ENCODE assay signal across 25 cellular contexts in genomic region chr19:56272448-56272847, GRCh38. TPM values are rescaled to one million over a fixed set of nuclear protein-coding genes. Genes with fewer than 3 reads are reported as not detected.
"Had no signal": no experiment of that assay in that cellular context is flagged by ENCODE, and none has a peak within 500 bp of the region (broad histone marks: within the 10 kb centered on the region; RNA-seq: fewer than 3 reads in every experiment).

TSS of gene EDDM13 (plus strand) at chr19:56272748. CDS start at chr19:56272835, 87 bp downstream.

- H3K4me1 ChIP-seq: body of pancreas, esophagus squamous epithelium, gastrocnemius medialis, right lobe of liver, testis, vagina had no signal

- H3K9me3 ChIP-seq: body of pancreas, esophagus squamous epithelium, gastrocnemius medialis, right lobe of liver, testis, vagina had no signal

- ATAC-seq: activated CD4-positive, CD25-positive, alpha-beta regulatory T cell treated with anti-CD3 and anti-CD28 coated beads, Interleukin-2, amount 50 U/mL, for 24 hours; activated naive CD8-positive, alpha-beta T cell treated with anti-CD3 and anti-CD28 coated beads, Interleukin-2, amount 50 U/mL, for 24 hours; body of pancreas; effector memory CD8-positive, alpha-beta T cell; gastrocnemius medialis; left ventricle myocardium superior; natural killer cell treated with Interleukin-12 subunit alpha and Interleukin-12 subunit beta and Interleukin-15 and Interleukin-18, amount 100 ng/mL, for 72 hours; right lobe of liver; stimulated activated naive B cell treated with anti-CD40 and anti-IgM and Interleukin-4, amounts not matched to agents 10 μg/mL and 1 μg/mL and 100 μg/mL, for 72 hours had no signal

- H3K36me3 Mint-ChIP-seq: natural killer cell treated with Interleukin-12 subunit alpha and Interleukin-12 subunit beta and Interleukin-15 and Interleukin-18, amount 100 ng/mL, for 72 hours had no signal

- H3K4me1 Mint-ChIP-seq: activated CD4-positive, alpha-beta memory T cell treated with anti-CD3 and anti-CD28 coated beads, Interleukin-2, amount 10 ng/mL, durations not matched to agents 7 days and 5 days; activated CD4-positive, alpha-beta T cell treated with anti-CD3 and anti-CD28 coated beads, Interleukin-2, amount 10 ng/mL, durations not matched to agents 24 days and 14 days; activated naive CD8-positive, alpha-beta T cell treated with anti-CD3 and anti-CD28 coated beads, Interleukin-2, amount 50 U/mL, for 24 hours; stimulated activated naive B cell treated with anti-CD40 and anti-IgM and Interleukin-4, amounts not matched to agents 10 μg/mL and 1 μg/mL and 100 μg/mL, for 72 hours had no signal

- DNase-seq: activated CD4-positive, alpha-beta memory T cell treated with anti-CD3 and anti-CD28 coated beads, Interleukin-2, amount 10 ng/mL, durations not matched to agents 7 days and 5 days; activated CD4-positive, alpha-beta T cell treated with anti-CD3 and anti-CD28 coated beads, Interleukin-2, amount 10 ng/mL, durations not matched to agents 24 days and 14 days; activated gamma-delta T cell; activated naive CD4-positive, alpha-beta T cell treated with anti-CD3 and anti-CD28 coated beads, Interleukin-2, amount 50 U/mL, for 16 hours; activated naive CD8-positive, alpha-beta T cell treated with anti-CD3 and anti-CD28 coated beads, Interleukin-2, amount 50 U/mL, for 24 hours; activated T-cell treated with anti-CD3 and anti-CD28 coated beads for 4 hours; body of pancreas; effector memory CD8-positive, alpha-beta T cell; esophagus squamous epithelium; gastrocnemius medialis; head of caudate nucleus; left ventricle myocardium superior; right lobe of liver; small intestine; stimulated activated CD4-positive, alpha-beta T cell treated with anti-CD3 and anti-CD28 coated beads, Interleukin-15, amount 100 ng/mL, for 24 hours; stimulated activated CD8-positive, alpha-beta memory T cell treated with anti-CD3 and anti-CD28 coated beads, Interleukin-4, amount 100 ng/mL, for 48 hours; stimulated activated naive B cell treated with anti-CD40 and anti-IgM and Interleukin-4, amounts not matched to agents 10 μg/mL and 1 μg/mL and 100 μg/mL, for 72 hours; T-helper 2 cell; testis; trophoblast cell had no signal

- H3K4me3 Mint-ChIP-seq: activated CD4-positive, alpha-beta memory T cell treated with anti-CD3 and anti-CD28 coated beads, Interleukin-2, amount 10 ng/mL, durations not matched to agents 7 days and 5 days; activated CD4-positive, alpha-beta T cell treated with anti-CD3 and anti-CD28 coated beads, Interleukin-2, amount 10 ng/mL, durations not matched to agents 24 days and 14 days; activated naive CD8-positive, alpha-beta T cell treated with anti-CD3 and anti-CD28 coated beads, Interleukin-2, amount 50 U/mL, for 24 hours; effector memory CD8-positive, alpha-beta T cell; natural killer cell treated with Interleukin-12 subunit alpha and Interleukin-12 subunit beta and Interleukin-15 and Interleukin-18, amount 100 ng/mL, for 72 hours; stimulated activated naive B cell treated with anti-CD40 and anti-IgM and Interleukin-4, amounts not matched to agents 10 μg/mL and 1 μg/mL and 100 μg/mL, for 72 hours had no signal

- H3K27me3 ChIP-seq: body of pancreas, cardiac muscle cell, esophagus squamous epithelium, gastrocnemius medialis, right lobe of liver, testis, vagina had no signal

- H3K27me3 Mint-ChIP-seq: activated CD4-positive, alpha-beta memory T cell treated with anti-CD3 and anti-CD28 coated beads, Interleukin-2, amount 10 ng/mL, durations not matched to agents 7 days and 5 days; activated CD4-positive, alpha-beta T cell treated with anti-CD3 and anti-CD28 coated beads, Interleukin-2, amount 10 ng/mL, durations not matched to agents 24 days and 14 days; activated naive CD8-positive, alpha-beta T cell treated with anti-CD3 and anti-CD28 coated beads, Interleukin-2, amount 50 U/mL, for 24 hours; effector memory CD8-positive, alpha-beta T cell; natural killer cell treated with Interleukin-12 subunit alpha and Interleukin-12 subunit beta and Interleukin-15 and Interleukin-18, amount 100 ng/mL, for 72 hours; stimulated activated naive B cell treated with anti-CD40 and anti-IgM and Interleukin-4, amounts not matched to agents 10 μg/mL and 1 μg/mL and 100 μg/mL, for 72 hours had no signal

- H3K9me3 Mint-ChIP-seq: activated CD4-positive, alpha-beta T cell treated with anti-CD3 and anti-CD28 coated beads, Interleukin-2, amount 10 ng/mL, durations not matched to agents 24 days and 14 days; activated naive CD8-positive, alpha-beta T cell treated with anti-CD3 and anti-CD28 coated beads, Interleukin-2, amount 50 U/mL, for 24 hours; effector memory CD8-positive, alpha-beta T cell; natural killer cell treated with Interleukin-12 subunit alpha and Interleukin-12 subunit beta and Interleukin-15 and Interleukin-18, amount 100 ng/mL, for 72 hours; stimulated activated naive B cell treated with anti-CD40 and anti-IgM and Interleukin-4, amounts not matched to agents 10 μg/mL and 1 μg/mL and 100 μg/mL, for 72 hours had no signal

- H3K27ac Mint-ChIP-seq: activated CD4-positive, alpha-beta memory T cell treated with anti-CD3 and anti-CD28 coated beads, Interleukin-2, amount 10 ng/mL, durations not matched to agents 7 days and 5 days; activated CD4-positive, alpha-beta T cell treated with anti-CD3 and anti-CD28 coated beads, Interleukin-2, amount 10 ng/mL, durations not matched to agents 24 days and 14 days; activated naive CD8-positive, alpha-beta T cell treated with anti-CD3 and anti-CD28 coated beads, Interleukin-2, amount 50 U/mL, for 24 hours; effector memory CD8-positive, alpha-beta T cell; natural killer cell treated with Interleukin-12 subunit alpha and Interleukin-12 subunit beta and Interleukin-15 and Interleukin-18, amount 100 ng/mL, for 72 hours; stimulated activated naive B cell treated with anti-CD40 and anti-IgM and Interleukin-4, amounts not matched to agents 10 μg/mL and 1 μg/mL and 100 μg/mL, for 72 hours had no signal

- H3K27ac ChIP-seq: body of pancreas, cardiac muscle cell, esophagus squamous epithelium, gastrocnemius medialis, right lobe of liver, testis, vagina, VCaP had no signal

- H3K36me3 ChIP-seq: cardiac muscle cell, esophagus squamous epithelium, gastrocnemius medialis, right lobe of liver, vagina had no signal

- H3K4me3 ChIP-seq: body of pancreas, cardiac muscle cell, esophagus squamous epithelium, gastrocnemius medialis, right lobe of liver, testis, vagina had no signal

RNA-seq across cellular contexts. Expression of gene EDDM13, which starts in this region (rescaled TPM):
- total RNA-seq: body of pancreas, cardiac muscle cell, gastrocnemius medialis, left ventricle myocardium superior, right lobe of liver had no signal
